Comparison of ENCODE assay signal across 9 cellular contexts in genomic region chr22:46007848-46008261, GRCh38. TPM values are rescaled to one million over a fixed set of nuclear protein-coding genes. Genes with fewer than 3 reads are reported as not detected.
DNase-seq lines count a peak whose midpoint lies in the region; ATAC-seq and FAIRE-seq lines count a peak whose summit lies in the region.
"Had no signal": no experiment of that assay in that cellular context is flagged by ENCODE, and none has a peak within 500 bp of the region (broad histone marks: within the 10 kb centered on the region; RNA-seq: fewer than 3 reads in every experiment).

No MANE protein-coding gene starts in this region.

- no peaks in the 10 kb centered on the region for H3K36me3 Mint-ChIP-seq in activated naive CD8-positive, alpha-beta T cell treated with anti-CD3 and anti-CD28 coated beads, Interleukin-2, amount 50 U/mL, for 24 hours (ENCODE audit: low read depth)

- DNase-seq in G401 (ENCODE audit: low spot score) (peak; percentile 87), SHP77 treated with DMSO at 0.1 percent for 48 hours (lab: John Stamatoyannopoulos, UW) (peak; percentile 90), frontal cortex (ENCODE audit: low spot score in 2 of 2) (peak; percentile 44 to 76), sciatic nerve (ENCODE audit: low spot score) (peak; percentile 88), activated gamma-delta T cell (lab: John Stamatoyannopoulos, UW) (no peak)
- DNase-seq in activated naive CD8-positive, alpha-beta T cell treated with anti-CD3 and anti-CD28 coated beads, Interleukin-2, amount 50 U/mL, for 24 hours = no peak
- DNase-seq: T-helper 17 cell had no signal

- H3K27me3 Mint-ChIP-seq in activated naive CD8-positive, alpha-beta T cell treated with anti-CD3 and anti-CD28 coated beads, Interleukin-2, amount 50 U/mL, for 24 hours = no peaks in the 10 kb centered on the region
- H3K27me3 Mint-ChIP-seq: T-helper 17 cell had no signal

- no peak overlapping the region for H3K27ac Mint-ChIP-seq in activated naive CD8-positive, alpha-beta T cell treated with anti-CD3 and anti-CD28 coated beads, Interleukin-2, amount 50 U/mL, for 24 hours
- H3K27ac Mint-ChIP-seq: T-helper 17 cell had no signal

- no peak for FAIRE-seq in frontal cortex (lab: Jason Lieb, UNC)

- no peak overlapping the region for H3K4me3 Mint-ChIP-seq in activated naive CD8-positive, alpha-beta T cell treated with anti-CD3 and anti-CD28 coated beads, Interleukin-2, amount 50 U/mL, for 24 hours
- H3K4me3 Mint-ChIP-seq: T-helper 17 cell had no signal

- in situ Hi-C loops in G401 (cut with HindIII; ENCODE audit: low sequenced_read_pairs) = loop anchor here (10.0 kb wide), 2 partner anchors 57 to 117 kb away; no protein-coding TSS in a partner anchor

- peaks cover 27% of the 10 kb centered on the region for H3K4me1 Mint-ChIP-seq in activated naive CD8-positive, alpha-beta T cell treated with anti-CD3 and anti-CD28 coated beads, Interleukin-2, amount 50 U/mL, for 24 hours

- peak; percentile 81 for ATAC-seq in sciatic nerve
- ATAC-seq in HG03196 (IDR thresholded peaks at IDR 0.05; ENCODE audit: unreplicated experiment) = no peak
- ATAC-seq in GM19467 (IDR thresholded peaks at IDR 0.05; ENCODE audit: unreplicated experiment) = no peak
- no peak for ATAC-seq in activated naive CD8-positive, alpha-beta T cell treated with anti-CD3 and anti-CD28 coated beads, Interleukin-2, amount 50 U/mL, for 24 hours

- no peaks in the 10 kb centered on the region for H3K9me3 Mint-ChIP-seq in activated naive CD8-positive, alpha-beta T cell treated with anti-CD3 and anti-CD28 coated beads, Interleukin-2, amount 50 U/mL, for 24 hours

- intact Hi-C loops in sciatic nerve (cut with DNase I) = loop anchor here (2.0 kb wide), 1 partner anchor 107 kb away; no protein-coding TSS in a partner anchor

RNA-seq across cellular contexts. Expression of gene WNT7B, which starts 30.9 kb away (rescaled TPM):
- not detected in 2 replicates for total RNA-seq in G401 (2014; rRNA removed; shearing (Covaris generic))
- total RNA-seq in frontal cortex = 1.2 TPM
- total RNA-seq in sciatic nerve = not detected
- total RNA-seq: T-helper 17 cell had no signal

Comparison
In these comparisons a context has a peak if more than half of its experiments do, and no peak if none do; other contexts are left out.
1. DNase-seq: peak in G401 (single experiment), SHP77 treated with DMSO at 0.1 percent for 48 hours (single experiment), frontal cortex (2 of 2) and sciatic nerve (single experiment); none in activated gamma-delta T cell (single experiment) and activated naive CD8-positive, alpha-beta T cell treated with anti-CD3 and anti-CD28 coated beads, Interleukin-2, amount 50 U/mL, for 24 hours (single experiment).